In the genomic region with DNA sequence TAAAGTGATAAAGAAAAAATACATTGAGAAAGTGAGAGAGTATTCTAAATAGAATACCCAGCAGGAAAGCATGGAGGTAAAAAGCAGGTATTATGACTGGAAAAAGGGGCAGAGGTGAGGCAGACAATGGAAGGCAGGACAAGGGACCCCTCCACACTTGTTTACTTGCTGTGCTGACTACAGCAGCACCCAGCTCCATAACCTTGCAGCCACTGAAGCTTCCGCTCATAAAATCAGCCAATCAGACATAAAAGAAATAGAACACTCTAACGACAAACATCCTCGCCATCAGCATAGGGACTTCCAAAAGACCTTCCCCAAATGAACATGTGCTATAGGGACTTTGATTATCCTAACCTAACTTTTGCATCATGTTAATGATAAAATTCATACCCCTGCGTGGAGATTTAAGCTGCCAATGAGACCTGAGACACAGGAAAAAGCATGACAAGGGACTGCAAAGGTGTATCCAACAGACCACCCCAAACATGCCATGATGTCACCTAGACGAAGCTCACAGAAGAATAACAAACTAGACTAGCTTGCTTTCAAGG, we compare ENCODE assay signal across 1 cellular context.
TF ChIP-seq lines count a peak whose summit lies in the region.

No MANE protein-coding gene starts in this region.

TF ChIP-seq in GM12878, 131 proteins besides CTCF, POLR2A, EP300 and RAD21 (continued from another document):
- TF ChIP-seq, protein P1, sequence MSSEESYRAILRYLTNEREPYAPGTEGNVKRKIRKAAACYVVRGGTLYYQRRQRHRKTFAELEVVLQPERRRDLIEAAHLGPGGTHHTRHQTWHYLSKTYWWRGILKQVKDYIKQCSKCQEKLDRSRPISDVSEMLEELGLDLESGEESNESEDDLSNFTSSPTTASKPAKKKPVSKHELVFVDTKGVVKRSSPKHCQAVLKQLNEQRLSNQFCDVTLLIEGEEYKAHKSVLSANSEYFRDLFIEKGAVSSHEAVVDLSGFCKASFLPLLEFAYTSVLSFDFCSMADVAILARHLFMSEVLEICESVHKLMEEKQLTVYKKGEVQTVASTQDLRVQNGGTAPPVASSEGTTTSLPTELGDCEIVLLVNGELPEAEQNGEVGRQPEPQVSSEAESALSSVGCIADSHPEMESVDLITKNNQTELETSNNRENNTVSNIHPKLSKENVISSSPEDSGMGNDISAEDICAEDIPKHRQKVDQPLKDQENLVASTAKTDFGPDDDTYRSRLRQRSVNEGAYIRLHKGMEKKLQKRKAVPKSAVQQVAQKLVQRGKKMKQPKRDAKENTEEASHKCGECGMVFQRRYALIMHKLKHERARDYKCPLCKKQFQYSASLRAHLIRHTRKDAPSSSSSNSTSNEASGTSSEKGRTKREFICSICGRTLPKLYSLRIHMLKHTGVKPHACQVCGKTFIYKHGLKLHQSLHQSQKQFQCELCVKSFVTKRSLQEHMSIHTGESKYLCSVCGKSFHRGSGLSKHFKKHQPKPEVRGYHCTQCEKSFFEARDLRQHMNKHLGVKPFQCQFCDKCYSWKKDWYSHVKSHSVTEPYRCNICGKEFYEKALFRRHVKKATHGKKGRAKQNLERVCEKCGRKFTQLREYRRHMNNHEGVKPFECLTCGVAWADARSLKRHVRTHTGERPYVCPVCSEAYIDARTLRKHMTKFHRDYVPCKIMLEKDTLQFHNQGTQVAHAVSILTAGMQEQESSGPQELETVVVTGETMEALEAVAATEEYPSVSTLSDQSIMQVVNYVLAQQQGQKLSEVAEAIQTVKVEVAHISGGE (CRISPR knock-in tag; IDR thresholded peaks at IDR 0.05): no peak
- TF ChIP-seq, protein P2, sequence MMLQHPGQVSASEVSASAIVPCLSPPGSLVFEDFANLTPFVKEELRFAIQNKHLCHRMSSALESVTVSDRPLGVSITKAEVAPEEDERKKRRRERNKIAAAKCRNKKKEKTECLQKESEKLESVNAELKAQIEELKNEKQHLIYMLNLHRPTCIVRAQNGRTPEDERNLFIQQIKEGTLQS (IDR thresholded peaks at IDR 0.05; ENCODE audit: borderline replicate concordance, extremely low read depth, low read depth, low read length): no peak
- no peak for TF ChIP-seq SMAD1 (IDR thresholded peaks at IDR 0.05; ENCODE audit: low read depth, partially characterized antibody)
- no peak for TF ChIP-seq RBBP5 (conservative IDR thresholded peaks at IDR 0.05)
- no peak for TF ChIP-seq RFX5 (IDR thresholded peaks at IDR 0.05; ENCODE audit: low read depth, low read length)
- TF ChIP-seq RB1 (IDR thresholded peaks at IDR 0.05; ENCODE audit: borderline replicate concordance): no peak
- TF ChIP-seq E4F1 (IDR thresholded peaks at IDR 0.05; ENCODE audit: borderline replicate concordance, partially characterized antibody): no peak
- no peak for TF ChIP-seq EED (IDR thresholded peaks at IDR 0.05; ENCODE audit: low read depth)
- no peak for TF ChIP-seq ATF2 (IDR thresholded peaks at IDR 0.05; ENCODE audit: low read length)
